23 cellular contexts compared by ENCODE assay signal in genomic region chr21:27582946-27583270, GRCh38.
"Had no signal": no experiment of that assay in that cellular context is flagged by ENCODE, and none has a peak within 500 bp of the region (broad histone marks: within the 10 kb centered on the region; RNA-seq: fewer than 3 reads in every experiment).

No MANE protein-coding gene starts in this region.

- H3K27me3 Mint-ChIP-seq: activated naive CD4-positive, alpha-beta T cell treated with anti-CD3 and anti-CD28 coated beads, Interleukin-2, amount 10 ng/mL, durations not matched to agents 7 days and 5 days; activated naive CD8-positive, alpha-beta T cell treated with anti-CD3 and anti-CD28 coated beads, Interleukin-2, amount 50 U/mL, for 24 hours; central memory CD8-positive, alpha-beta T cell; memory B cell; naive B cell; progenitor cell of endocrine pancreas had no signal

- H3K4me3 ChIP-seq: mucosa of descending colon, tibial artery had no signal

- H3K4me1 Mint-ChIP-seq: activated naive CD4-positive, alpha-beta T cell treated with anti-CD3 and anti-CD28 coated beads, Interleukin-2, amount 10 ng/mL, durations not matched to agents 7 days and 5 days; activated naive CD8-positive, alpha-beta T cell treated with anti-CD3 and anti-CD28 coated beads, Interleukin-2, amount 50 U/mL, for 24 hours; central memory CD8-positive, alpha-beta T cell; memory B cell; naive B cell; neural crest cell had no signal

- H3K27ac Mint-ChIP-seq: activated naive CD4-positive, alpha-beta T cell treated with anti-CD3 and anti-CD28 coated beads, Interleukin-2, amount 10 ng/mL, durations not matched to agents 7 days and 5 days; activated naive CD8-positive, alpha-beta T cell treated with anti-CD3 and anti-CD28 coated beads, Interleukin-2, amount 50 U/mL, for 24 hours; memory B cell; naive B cell; progenitor cell of endocrine pancreas had no signal

- H3K36me3 ChIP-seq: tibial artery had no signal

- H3K9me3 Mint-ChIP-seq: activated naive CD8-positive, alpha-beta T cell treated with anti-CD3 and anti-CD28 coated beads, Interleukin-2, amount 50 U/mL, for 24 hours; central memory CD8-positive, alpha-beta T cell had no signal

- H3K9me3 ChIP-seq: mucosa of descending colon, tibial artery had no signal

- H3K27ac ChIP-seq: tibial artery had no signal

- H3K27me3 ChIP-seq: tibial artery had no signal

- DNase-seq: activated CD4-positive, alpha-beta T cell treated with anti-CD3 and anti-CD28 coated beads, Interleukin-2, amount 50 U/mL, for 1 hour; activated CD8-positive, alpha-beta memory T cell treated with anti-CD3 and anti-CD28 coated beads, Interleukin-2, amount 50 U/mL, for 4 hours; activated effector memory CD4-positive, alpha-beta T cell treated with Interleukin-2 at 50 U/mL for 16 hours; activated naive CD4-positive, alpha-beta T cell treated with anti-CD3 and anti-CD28 coated beads, Interleukin-2, amount 10 ng/mL, durations not matched to agents 7 days and 5 days; activated naive CD8-positive, alpha-beta T cell treated with anti-CD3 and anti-CD28 coated beads, Interleukin-2, amount 50 U/mL, for 24 hours; activated T-cell treated with anti-CD3 and anti-CD28 coated beads, Interleukin-2, amount 50 U/mL, for 48 hours; anterior cingulate cortex; cortex of kidney; foreskin fibroblast; hypothalamus; kidney; left ventricle myocardium superior; mucosa of descending colon; naive B cell; stimulated activated CD4-positive, alpha-beta T cell treated with anti-CD3 and anti-CD28 coated beads, Interleukin-2, amount 100 ng/mL, for 24 hours; stimulated activated naive CD4-positive, alpha-beta T cell treated with Interleukin-2 at 50 U/mL for 16 hours; substantia nigra; tibial artery had no signal

- FAIRE-seq: endometrium, kidney had no signal

- H3K4me3 Mint-ChIP-seq: activated naive CD4-positive, alpha-beta T cell treated with anti-CD3 and anti-CD28 coated beads, Interleukin-2, amount 10 ng/mL, durations not matched to agents 7 days and 5 days; activated naive CD8-positive, alpha-beta T cell treated with anti-CD3 and anti-CD28 coated beads, Interleukin-2, amount 50 U/mL, for 24 hours; central memory CD8-positive, alpha-beta T cell; memory B cell; naive B cell; neural crest cell had no signal

- H3K36me3 Mint-ChIP-seq: activated naive CD4-positive, alpha-beta T cell treated with anti-CD3 and anti-CD28 coated beads, Interleukin-2, amount 10 ng/mL, durations not matched to agents 7 days and 5 days; memory B cell; naive B cell had no signal
